In genomic region chr11:8757047-8757446, GRCh38 we compare ENCODE assay signal across 15 cellular contexts.
DNase-seq lines count a peak whose midpoint lies in the region; ATAC-seq and TF ChIP-seq lines count a peak whose summit lies in the region.
"Had no signal": no experiment of that assay in that cellular context is flagged by ENCODE, and none has a peak within 500 bp of the region (broad histone marks: within the 10 kb centered on the region; RNA-seq: fewer than 3 reads in every experiment).

No MANE protein-coding gene starts in this region.

- DNase-seq in AG20443 (ENCODE audit: low spot score) (peak; percentile 29), adrenal gland (peak in 3 of 7 donors; percentile 32 to 59 (median 51)), left ventricle myocardium superior (no peak), HEK293T (ENCODE audit: extremely low spot score) (no peak), erythroblast (lab: John Stamatoyannopoulos, UW) (no peak)
- DNase-seq: activated CD4-positive, alpha-beta T cell treated with anti-CD3 and anti-CD28 coated beads, Interleukin-2, amount 10 ng/mL, durations not matched to agents 7 days and 5 days; activated naive CD4-positive, alpha-beta T cell treated with Interleukin-2 at 50 U/mL for 16 hours; DMS153; NCI-H2107 had no signal

- CTCF ChIA-PET in HEK293T (lab: Yijun Ruan, JAX): no interaction called here

- H3K4me1 ChIP-seq in adrenal gland (replicated peaks in 1 of 2): peaks cover 47 to 48% of the 10 kb centered on the region in 2 donors
- H3K4me1 ChIP-seq in rectal smooth muscle tissue (ENCODE audit: control insufficient read depth, insufficient read depth, low read length): peaks cover 55% of the 10 kb centered on the region

- POLR2A ChIA-PET in HEK293T (lab: Yijun Ruan, JAX): interaction anchor here (1.0 to 1.1 kb wide), 2 partner anchors 68 to 75 kb away, joined by 3 read pairs; partner anchors contain the start of genes RPL27A and TRIM66

- H3K36me3 ChIP-seq in adrenal gland (replicated peaks in 1 of 2): no peaks in the 10 kb centered on the region
- H3K36me3 ChIP-seq in rectal smooth muscle tissue (ENCODE audit: control insufficient read depth, insufficient read depth, low read length): no peaks in the 10 kb centered on the region
- H3K36me3 ChIP-seq: prostate gland had no signal

- ATAC-seq in left ventricle myocardium superior (peak; percentile 52), GM19455 (IDR thresholded peaks at IDR 0.05; ENCODE audit: unreplicated experiment) (no peak)
- ATAC-seq in activated T-helper 17 cell treated with anti-CD3 and anti-CD28 coated beads, Interleukin-2, amount 50 U/mL, for 72 hours (replicated peaks): no peak

- H3K9me3 Mint-ChIP-seq in activated T-helper 17 cell treated with anti-CD3 and anti-CD28 coated beads, Interleukin-2, amount 50 U/mL, for 72 hours: no peaks in the 10 kb centered on the region
- H3K9me3 Mint-ChIP-seq: activated CD4-positive, alpha-beta T cell treated with anti-CD3 and anti-CD28 coated beads, Interleukin-2, amount 10 ng/mL, durations not matched to agents 7 days and 5 days had no signal

- 40 to 50% (median 46%) methylated on average over 2 of the region's 2 CpGs for WGBS in adrenal gland, 4 donors

- no peaks in the 10 kb centered on the region for H3K4me1 Mint-ChIP-seq in activated T-helper 17 cell treated with anti-CD3 and anti-CD28 coated beads, Interleukin-2, amount 50 U/mL, for 72 hours
- H3K4me1 Mint-ChIP-seq: activated CD4-positive, alpha-beta T cell treated with anti-CD3 and anti-CD28 coated beads, Interleukin-2, amount 10 ng/mL, durations not matched to agents 7 days and 5 days had no signal

- no peak overlapping the region for H3K9ac ChIP-seq in rectal smooth muscle tissue (ENCODE audit: low read length)

- TF ChIP-seq POLR2A in adrenal gland (IDR thresholded peaks at IDR 0.05): no peak
- TF ChIP-seq POLR2A in erythroblast (IDR thresholded peaks at IDR 0.05; ENCODE audit: low read length): no peak

- no peaks in the 10 kb centered on the region for H3K27me3 Mint-ChIP-seq in activated T-helper 17 cell treated with anti-CD3 and anti-CD28 coated beads, Interleukin-2, amount 50 U/mL, for 72 hours

- H3K27ac ChIP-seq in adrenal gland: peak overlapping the region in 3 of 5 donors; percentile 43 to 70 (median 57)
- peak overlapping the region; percentile 86 for H3K27ac ChIP-seq in rectal smooth muscle tissue (ENCODE audit: low read depth, low read length)

- H3K4me3 ChIP-seq in adrenal gland (no peak overlapping the region), rectal smooth muscle tissue (ENCODE audit: low read length) (no peak overlapping the region)
- H3K4me3 ChIP-seq: coronary artery, lung, prostate gland had no signal

- H3K36me3 Mint-ChIP-seq in activated T-helper 17 cell treated with anti-CD3 and anti-CD28 coated beads, Interleukin-2, amount 50 U/mL, for 72 hours (ENCODE audit: low read depth): no peaks in the 10 kb centered on the region

- intact Hi-C loops in adrenal gland (cut with DNase I) (no loop called here), left ventricle myocardium superior (cut with micrococcal nuclease) (no loop called here)

- H3K9me3 ChIP-seq in adrenal gland (replicated peaks in 1 of 3): no peaks in the 10 kb centered on the region
- H3K9me3 ChIP-seq: prostate gland had no signal

- H3K27ac Mint-ChIP-seq in activated T-helper 17 cell treated with anti-CD3 and anti-CD28 coated beads, Interleukin-2, amount 50 U/mL, for 72 hours: no peak overlapping the region
- H3K27ac Mint-ChIP-seq: activated CD4-positive, alpha-beta T cell treated with anti-CD3 and anti-CD28 coated beads, Interleukin-2, amount 10 ng/mL, durations not matched to agents 7 days and 5 days had no signal

- no peak overlapping the region for H3K4me3 Mint-ChIP-seq in activated T-helper 17 cell treated with anti-CD3 and anti-CD28 coated beads, Interleukin-2, amount 50 U/mL, for 72 hours
- H3K4me3 Mint-ChIP-seq: activated CD4-positive, alpha-beta T cell treated with anti-CD3 and anti-CD28 coated beads, Interleukin-2, amount 10 ng/mL, durations not matched to agents 7 days and 5 days had no signal

- no peak for TF ChIP-seq CTCF in adrenal gland (IDR thresholded peaks at IDR 0.05)

- H3K27me3 ChIP-seq in adrenal gland (no peaks in the 10 kb centered on the region), rectal smooth muscle tissue (ENCODE audit: control insufficient read depth, insufficient read depth, low read length) (no peaks in the 10 kb centered on the region)

TF ChIP-seq in HEK293T, 16 proteins besides CTCF, POLR2A, EP300 and RAD21:
- TF ChIP-seq ARNT (IDR thresholded peaks at IDR 0.05) (no peak), ELF4 (IDR thresholded peaks at IDR 0.05) (no peak), L3MBTL2 (conservative IDR thresholded peaks at IDR 0.05) (no peak)
